ENCODE assay signal across 8 cellular contexts in genomic region chr5:179821298-179822058, GRCh38.
DNase-seq lines count a peak whose midpoint lies in the region; ATAC-seq and TF ChIP-seq lines count a peak whose summit lies in the region.

No MANE protein-coding gene starts in this region.

- peak; percentile 48 for ATAC-seq in HG02678 (IDR thresholded peaks at IDR 0.05; ENCODE audit: unreplicated experiment)

- in situ Hi-C loops in GM13976 (cut with MboI; ENCODE audit: low sequenced_read_pairs, unreplicated experiment) (no loop called here), astrocyte of the spinal cord (cut with HindIII; ENCODE audit: low sequenced_read_pairs) (no loop called here)

- H3K4me3 ChIP-seq in astrocyte of the spinal cord (ENCODE audit: low read depth, low read length) (peak overlapping the region; percentile 80), retinal pigment epithelial cell (ENCODE audit: low read length) (peak overlapping the region; percentile 74)

- no peak for TF ChIP-seq CTCF in GM13976 (IDR thresholded peaks at IDR 0.05; ENCODE audit: borderline replicate concordance, control extremely low read depth, extremely low read depth, insufficient read depth, missing control alignments)
- no peak for TF ChIP-seq CTCF in astrocyte of the spinal cord (IDR thresholded peaks at IDR 0.05; ENCODE audit: low read depth, low read length)
- TF ChIP-seq CTCF in retinal pigment epithelial cell (conservative IDR thresholded peaks at IDR 0.05; ENCODE audit: low read depth, low read length) = no peak

- DNase-seq in GM13976 (ENCODE audit: low spot score) (peak; percentile 93), NCI-H1417 treated with DMSO at 0.1 percent for 48 hours (lab: John Stamatoyannopoulos, UW) (peak; percentile 43), T1000 (lab: John Stamatoyannopoulos, UW) (peak; percentile 76), astrocyte of the spinal cord (ENCODE audit: low read depth, low spot score) (peak; percentile 97), hypothalamus (lab: John Stamatoyannopoulos, UW) (peak; percentile 26 to 94 (median 82)), retinal pigment epithelial cell (ENCODE audit: low read depth) (peak; percentile 77), NCI-H128 (lab: John Stamatoyannopoulos, UW; ENCODE audit: unreplicated experiment) (no peak)
